Comparison of ENCODE assay signal across 8 cellular contexts in genomic region chr7:23106801-23107713, GRCh38. TPM values are rescaled to one million over a fixed set of nuclear protein-coding genes. Genes with fewer than 3 reads are reported as not detected.
DNase-seq lines count a peak whose midpoint lies in the region; ATAC-seq lines count a peak whose summit lies in the region.

No MANE protein-coding gene starts in this region.

- H3K36me3 ChIP-seq in iPS DF 6.9 (ENCODE audit: control insufficient read depth, insufficient read depth, low read length) = no peaks in the 10 kb centered on the region

- DNase-seq in activated CD4-positive, alpha-beta T cell treated with anti-CD3 and anti-CD28 coated beads for 36 hours = no peak
- no peak for DNase-seq in activated CD4-positive, alpha-beta T cell treated with anti-CD3 and anti-CD28 coated beads for 1 hour
- no peak for DNase-seq in activated CD4-positive, alpha-beta memory T cell treated with anti-CD3 and anti-CD28 coated beads, Interleukin-2, amount 10 ng/mL, durations not matched to agents 7 days and 5 days
- no peak for DNase-seq in iPS DF 6.9 (ENCODE audit: low read depth, low spot score)
- no peak for DNase-seq in GOT3 (lab: John Stamatoyannopoulos, UW)
- no peak for DNase-seq in NCI-H774 (lab: John Stamatoyannopoulos, UW)
- DNase-seq in AG20443 (ENCODE audit: low spot score) = no peak

- H3K27ac Mint-ChIP-seq in activated CD4-positive, alpha-beta T cell treated with anti-CD3 and anti-CD28 coated beads for 36 hours = peak overlapping the region; percentile 79
- peak overlapping the region; percentile 72 for H3K27ac Mint-ChIP-seq in activated CD4-positive, alpha-beta memory T cell treated with anti-CD3 and anti-CD28 coated beads, Interleukin-2, amount 10 ng/mL, durations not matched to agents 7 days and 5 days

- POLR2A ChIA-PET in activated CD4-positive, alpha-beta T cell treated with anti-CD3 and anti-CD28 coated beads for 36 hours (lab: Charles Lee) = interaction anchor here (0.6 kb wide), 1 partner anchor 9 kb away, joined by 3 read pairs; no protein-coding TSS in a partner anchor
- POLR2A ChIA-PET in activated CD4-positive, alpha-beta memory T cell treated with anti-CD3 and anti-CD28 coated beads, Interleukin-2, amount 10 ng/mL, durations not matched to agents 7 days and 5 days (lab: Charles Lee) = interaction anchor here (1.0 to 2.7 kb wide), 13 partner anchors 8 to 424 kb away, joined by 3 to 34 read pairs (median 5); partner anchors contain the start of genes MALSU1 and NUP42

- WGBS in iPS DF 6.9 (ENCODE audit: insufficient coverage, insufficient read length) = no CpG with 5 or more reads among the region's 11 CpGs

- no peak for ATAC-seq in activated CD4-positive, alpha-beta T cell treated with anti-CD3 and anti-CD28 coated beads for 36 hours

- no peaks in the 10 kb centered on the region; the same call in 1 of the 2 replicates for H3K4me1 ChIP-seq in iPS DF 6.9 (ENCODE audit: control insufficient read depth, insufficient read depth, low read length)

- CTCF ChIA-PET in activated CD4-positive, alpha-beta T cell treated with anti-CD3 and anti-CD28 coated beads for 36 hours (lab: Charles Lee) = interaction anchor here (0.5 to 2.2 kb wide), 10 partner anchors 9 to 477 kb away, joined by 3 to 9 read pairs (median 4); partner anchors contain the start of gene HYCC1
- CTCF ChIA-PET in activated CD4-positive, alpha-beta memory T cell treated with anti-CD3 and anti-CD28 coated beads, Interleukin-2, amount 10 ng/mL, durations not matched to agents 7 days and 5 days (lab: Charles Lee) = interaction anchor here (0.7 to 1.9 kb wide), 13 partner anchors 8 to 282 kb away, joined by 3 to 15 read pairs (median 4); partner anchors contain the start of gene NUP42

- peak overlapping the region; percentile 97 for H3K4me3 Mint-ChIP-seq in activated CD4-positive, alpha-beta T cell treated with anti-CD3 and anti-CD28 coated beads for 36 hours
- peak overlapping the region; percentile 80 for H3K4me3 Mint-ChIP-seq in activated CD4-positive, alpha-beta memory T cell treated with anti-CD3 and anti-CD28 coated beads, Interleukin-2, amount 10 ng/mL, durations not matched to agents 7 days and 5 days

- no peaks in the 10 kb centered on the region for H3K9me3 ChIP-seq in iPS DF 6.9 (ENCODE audit: control insufficient read depth, insufficient read depth, low read length)

- H3K36me3 Mint-ChIP-seq in activated CD4-positive, alpha-beta T cell treated with anti-CD3 and anti-CD28 coated beads for 36 hours (ENCODE audit: low read depth) = peaks cover 2% of the 10 kb centered on the region
- H3K36me3 Mint-ChIP-seq in activated CD4-positive, alpha-beta memory T cell treated with anti-CD3 and anti-CD28 coated beads, Interleukin-2, amount 10 ng/mL, durations not matched to agents 7 days and 5 days (ENCODE audit: low read depth) = no peaks in the 10 kb centered on the region

- no peaks in the 10 kb centered on the region for H3K9me3 Mint-ChIP-seq in activated CD4-positive, alpha-beta T cell treated with anti-CD3 and anti-CD28 coated beads for 36 hours (ENCODE audit: low read depth)
- H3K9me3 Mint-ChIP-seq in activated CD4-positive, alpha-beta memory T cell treated with anti-CD3 and anti-CD28 coated beads, Interleukin-2, amount 10 ng/mL, durations not matched to agents 7 days and 5 days = no peaks in the 10 kb centered on the region

- no peaks in the 10 kb centered on the region for H3K27me3 Mint-ChIP-seq in activated CD4-positive, alpha-beta T cell treated with anti-CD3 and anti-CD28 coated beads for 36 hours
- no peaks in the 10 kb centered on the region for H3K27me3 Mint-ChIP-seq in activated CD4-positive, alpha-beta memory T cell treated with anti-CD3 and anti-CD28 coated beads, Interleukin-2, amount 10 ng/mL, durations not matched to agents 7 days and 5 days

- H3K27ac ChIP-seq in iPS DF 6.9 (ENCODE audit: low read length) = no peak overlapping the region
- peak overlapping the region in 13 of 21 experiments; percentile 85 to 96 (median 89) for H3K27ac ChIP-seq in skin epidermis

- intact Hi-C loops in activated CD4-positive, alpha-beta T cell treated with anti-CD3 and anti-CD28 coated beads for 36 hours (cut with DNase I, micrococcal nuclease) = loop anchor here (1.0 to 10.0 kb wide), 4 partner anchors 220 to 1680 kb away; partner anchors contain the start of genes SP4 (in 1 of the 2) and TRA2A (in 1 of the 2)

- H3K4me3 ChIP-seq in iPS DF 6.9 (ENCODE audit: low read length) (peak overlapping the region; percentile 95; the same call in 1 of the 2 replicates), skin epidermis (peak overlapping the region; percentile 63 to 97 (median 79))

- peaks cover 35% of the 10 kb centered on the region for H3K4me1 Mint-ChIP-seq in activated CD4-positive, alpha-beta T cell treated with anti-CD3 and anti-CD28 coated beads for 36 hours
- peaks cover 30% of the 10 kb centered on the region for H3K4me1 Mint-ChIP-seq in activated CD4-positive, alpha-beta memory T cell treated with anti-CD3 and anti-CD28 coated beads, Interleukin-2, amount 10 ng/mL, durations not matched to agents 7 days and 5 days

- H3K27me3 ChIP-seq in iPS DF 6.9 (ENCODE audit: control insufficient read depth, insufficient read depth, low read length) = no peaks in the 10 kb centered on the region

RNA-seq across cellular contexts. Expression of gene KLHL7, which starts 1.5 kb away (rescaled TPM):
- 10 to 100 TPM; 18.1 to 20.8 TPM for total RNA-seq in activated CD4-positive, alpha-beta T cell treated with anti-CD3 and anti-CD28 coated beads for 36 hours
- total RNA-seq in activated CD4-positive, alpha-beta memory T cell treated with anti-CD3 and anti-CD28 coated beads, Interleukin-2, amount 10 ng/mL, durations not matched to agents 7 days and 5 days = 10 to 100 TPM; 19.9 to 20.5 TPM
